8 cellular contexts compared by ENCODE assay signal in the genomic region with DNA sequence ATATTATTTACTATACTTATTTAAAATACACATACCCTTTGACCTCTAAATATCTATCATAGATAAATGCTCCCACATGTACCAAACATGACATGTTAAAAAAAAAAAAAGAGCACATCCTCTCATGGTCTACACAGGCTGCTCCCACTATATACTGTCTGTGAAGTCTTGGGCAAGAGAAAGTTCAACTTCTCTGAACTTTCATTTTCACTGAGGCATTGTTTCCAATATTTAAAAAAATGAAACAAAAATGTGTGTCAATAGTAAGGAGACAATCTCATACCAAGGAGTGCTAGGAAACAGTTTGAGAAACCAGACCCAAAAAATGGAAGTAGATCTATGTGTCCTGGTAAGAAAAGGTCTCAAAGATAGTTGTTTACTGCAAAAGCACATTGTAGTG. TPM values are rescaled to one million over a fixed set of nuclear protein-coding genes. Genes with fewer than 3 reads are reported as not detected.
DNase-seq lines count a peak whose midpoint lies in the region; ATAC-seq and TF ChIP-seq lines count a peak whose summit lies in the region.

No MANE protein-coding gene starts in this region.

- H3K9me3 ChIP-seq in hepatocyte (ENCODE audit: low read depth) (no peaks in the 10 kb centered on the region), sigmoid colon (no peaks in the 10 kb centered on the region)

- H3K27me3 ChIP-seq in hepatocyte (no peaks in the 10 kb centered on the region), sigmoid colon (no peaks in the 10 kb centered on the region)

- H3K4me2 ChIP-seq in hepatocyte: no peak overlapping the region

- H3K36me3 ChIP-seq in hepatocyte (replicated peaks; ENCODE audit: insufficient read depth, low read depth) (no peaks in the 10 kb centered on the region), sigmoid colon (no peaks in the 10 kb centered on the region)

- no peak overlapping the region for H3K27ac ChIP-seq in hepatocyte
- no peak overlapping the region for H3K27ac ChIP-seq in sigmoid colon

- H3K79me2 ChIP-seq in hepatocyte: peaks cover 53% of the 10 kb centered on the region

- ATAC-seq in HG02763 (IDR thresholded peaks at IDR 0.05; ENCODE audit: unreplicated experiment) (peak; percentile 70), GM19397 (IDR thresholded peaks at IDR 0.05; ENCODE audit: unreplicated experiment) (no peak)
- peak; percentile 60 for ATAC-seq in stimulated activated memory B cell treated with anti-CD40 and anti-IgM and Interleukin-4, amounts not matched to agents 10 μg/mL and 1 μg/mL and 100 μg/mL, for 72 hours

- no peaks in the 10 kb centered on the region for H3K27me3 Mint-ChIP-seq in activated CD4-positive, alpha-beta T cell treated with anti-CD3 and anti-CD28 coated beads, Interleukin-2, amount 10 ng/mL, durations not matched to agents 24 days and 14 days
- no peaks in the 10 kb centered on the region for H3K27me3 Mint-ChIP-seq in activated CD4-positive, alpha-beta memory T cell treated with anti-CD3 and anti-CD28 coated beads for 36 hours
- H3K27me3 Mint-ChIP-seq in stimulated activated memory B cell treated with anti-CD40 and anti-IgM and Interleukin-4, amounts not matched to agents 10 μg/mL and 1 μg/mL and 100 μg/mL, for 72 hours: no peaks in the 10 kb centered on the region

- no peak for TF ChIP-seq EP300 in sigmoid colon (IDR thresholded peaks at IDR 0.05)

- intact Hi-C loops in activated CD4-positive, alpha-beta T cell treated with anti-CD3 and anti-CD28 coated beads, Interleukin-2, amount 10 ng/mL, durations not matched to agents 24 days and 14 days (cut with micrococcal nuclease): loop anchor here (2.0 to 10.0 kb wide), 2 partner anchors 30 to 890 kb away; partner anchors contain the start of genes AZI2, SLC4A7 and ZCWPW2
- intact Hi-C loops in activated CD4-positive, alpha-beta memory T cell treated with anti-CD3 and anti-CD28 coated beads for 36 hours (cut with micrococcal nuclease): loop anchor here (2.0 to 5.0 kb wide), 3 partner anchors 28 to 177 kb away; no protein-coding TSS in a partner anchor
- intact Hi-C loops in sigmoid colon (cut with DNase I): no loop called here

- no peaks in the 10 kb centered on the region for H3K9me2 ChIP-seq in hepatocyte (replicated peaks; ENCODE audit: insufficient read depth)

- no peak overlapping the region for H2AFZ ChIP-seq in hepatocyte

- peak overlapping the region; percentile 83 for H3K27ac Mint-ChIP-seq in activated CD4-positive, alpha-beta T cell treated with anti-CD3 and anti-CD28 coated beads, Interleukin-2, amount 10 ng/mL, durations not matched to agents 24 days and 14 days
- H3K27ac Mint-ChIP-seq in activated CD4-positive, alpha-beta memory T cell treated with anti-CD3 and anti-CD28 coated beads for 36 hours: peak overlapping the region; percentile 58
- peak overlapping the region; percentile 46 for H3K27ac Mint-ChIP-seq in stimulated activated memory B cell treated with anti-CD40 and anti-IgM and Interleukin-4, amounts not matched to agents 10 μg/mL and 1 μg/mL and 100 μg/mL, for 72 hours

- H3K4me1 ChIP-seq in hepatocyte (ENCODE audit: insufficient read depth) (no peaks in the 10 kb centered on the region), sigmoid colon (peaks cover 0 to 66% (median 26%) of the 10 kb centered on the region in 4 donors)

- no peak overlapping the region for H3K4me3 ChIP-seq in hepatocyte
- H3K4me3 ChIP-seq in sigmoid colon: no peak overlapping the region

- H3K4me3 Mint-ChIP-seq in activated CD4-positive, alpha-beta T cell treated with anti-CD3 and anti-CD28 coated beads, Interleukin-2, amount 10 ng/mL, durations not matched to agents 24 days and 14 days: peak overlapping the region; percentile 39
- H3K4me3 Mint-ChIP-seq in activated CD4-positive, alpha-beta memory T cell treated with anti-CD3 and anti-CD28 coated beads for 36 hours: peak overlapping the region; percentile 10
- H3K4me3 Mint-ChIP-seq in stimulated activated memory B cell treated with anti-CD40 and anti-IgM and Interleukin-4, amounts not matched to agents 10 μg/mL and 1 μg/mL and 100 μg/mL, for 72 hours: no peak overlapping the region

- POLR2A ChIA-PET in activated CD4-positive, alpha-beta memory T cell treated with anti-CD3 and anti-CD28 coated beads for 36 hours (lab: Charles Lee): interaction anchor here (0.9 kb wide), 1 partner anchor 25 kb away, joined by 5 read pairs; no protein-coding TSS in a partner anchor

- DNase-seq in activated CD4-positive, alpha-beta T cell treated with anti-CD3 and anti-CD28 coated beads, Interleukin-2, amount 10 ng/mL, durations not matched to agents 24 days and 14 days: no peak
- DNase-seq in activated CD4-positive, alpha-beta T cell treated with anti-CD3 and anti-CD28 coated beads for 4 hours: no peak
- no peak for DNase-seq in activated CD4-positive, alpha-beta memory T cell treated with anti-CD3 and anti-CD28 coated beads for 36 hours
- DNase-seq in hepatocyte (ENCODE audit: low spot score) (no peak), sigmoid colon (no peak)

- TF ChIP-seq CTCF in hepatocyte (IDR thresholded peaks at IDR 0.05; ENCODE audit: poor library complexity) (no peak), sigmoid colon (IDR thresholded peaks at IDR 0.05) (no peak)

- H3K9me3 Mint-ChIP-seq in activated CD4-positive, alpha-beta T cell treated with anti-CD3 and anti-CD28 coated beads, Interleukin-2, amount 10 ng/mL, durations not matched to agents 24 days and 14 days: no peaks in the 10 kb centered on the region
- H3K9me3 Mint-ChIP-seq in activated CD4-positive, alpha-beta memory T cell treated with anti-CD3 and anti-CD28 coated beads for 36 hours: no peaks in the 10 kb centered on the region
- H3K9me3 Mint-ChIP-seq in stimulated activated memory B cell treated with anti-CD40 and anti-IgM and Interleukin-4, amounts not matched to agents 10 μg/mL and 1 μg/mL and 100 μg/mL, for 72 hours: no peaks in the 10 kb centered on the region

- peaks cover 26% of the 10 kb centered on the region for H3K4me1 Mint-ChIP-seq in activated CD4-positive, alpha-beta T cell treated with anti-CD3 and anti-CD28 coated beads, Interleukin-2, amount 10 ng/mL, durations not matched to agents 24 days and 14 days
- H3K4me1 Mint-ChIP-seq in activated CD4-positive, alpha-beta memory T cell treated with anti-CD3 and anti-CD28 coated beads for 36 hours (ENCODE audit: low read depth): peaks cover 62% of the 10 kb centered on the region
- H3K4me1 Mint-ChIP-seq in stimulated activated memory B cell treated with anti-CD40 and anti-IgM and Interleukin-4, amounts not matched to agents 10 μg/mL and 1 μg/mL and 100 μg/mL, for 72 hours: peaks cover 53% of the 10 kb centered on the region

- peaks cover 20% of the 10 kb centered on the region for H3K36me3 Mint-ChIP-seq in activated CD4-positive, alpha-beta T cell treated with anti-CD3 and anti-CD28 coated beads, Interleukin-2, amount 10 ng/mL, durations not matched to agents 24 days and 14 days (ENCODE audit: low read depth)
- peaks cover 18% of the 10 kb centered on the region for H3K36me3 Mint-ChIP-seq in activated CD4-positive, alpha-beta memory T cell treated with anti-CD3 and anti-CD28 coated beads for 36 hours
- peaks cover 6% of the 10 kb centered on the region for H3K36me3 Mint-ChIP-seq in stimulated activated memory B cell treated with anti-CD40 and anti-IgM and Interleukin-4, amounts not matched to agents 10 μg/mL and 1 μg/mL and 100 μg/mL, for 72 hours

- CTCF ChIA-PET in activated CD4-positive, alpha-beta memory T cell treated with anti-CD3 and anti-CD28 coated beads for 36 hours (lab: Charles Lee): interaction anchor here (0.8 to 2.4 kb wide), 3 partner anchors 12 to 226 kb away, joined by 4 to 8 read pairs (median 5); no protein-coding TSS in a partner anchor

- TF ChIP-seq POLR2A in sigmoid colon (IDR thresholded peaks at IDR 0.05): no peak

- H4K20me1 ChIP-seq in hepatocyte (ENCODE audit: insufficient read depth, poor library complexity, severe bottlenecking): no peaks in the 10 kb centered on the region

RNA-seq across cellular contexts. Expression of gene SLC4A7, which starts 29.3 kb away (rescaled TPM):
- 65.8 and 69.0 TPM in 2 replicates for total RNA-seq in activated CD4-positive, alpha-beta T cell treated with anti-CD3 and anti-CD28 coated beads, Interleukin-2, amount 10 ng/mL, durations not matched to agents 24 days and 14 days
- 10 to 100 TPM; 62.1 to 62.3 TPM for total RNA-seq in activated CD4-positive, alpha-beta memory T cell treated with anti-CD3 and anti-CD28 coated beads for 36 hours
- 44.7 and 45.3 TPM in 2 replicates for total RNA-seq in hepatocyte
- polyA plus RNA-seq in hepatocyte: 7.7 and 9.3 TPM in 2 replicates
- total RNA-seq in sigmoid colon: 10 to 100 TPM; 63.8 to 91.0 (median 75.1) TPM
- 1 to 10 TPM; 1.6 to 6.3 (median 2.4) TPM for polyA plus RNA-seq in sigmoid colon
